8 cellular contexts compared by ENCODE assay signal in genomic region chr4:118836763-118837507, GRCh38. TPM values are rescaled to one million over a fixed set of nuclear protein-coding genes. Genes with fewer than 3 reads are reported as not detected.
DNase-seq lines count a peak whose midpoint lies in the region; TF ChIP-seq lines count a peak whose summit lies in the region.

No MANE protein-coding gene starts in this region.

- H3K27ac Mint-ChIP-seq in progenitor cell of endocrine pancreas = peak overlapping the region; percentile 97

- WGBS in esophagus muscularis mucosa = 52% methylated on average over 8 of the region's 8 CpGs

- peak overlapping the region; percentile 91 for H3K4me3 Mint-ChIP-seq in progenitor cell of endocrine pancreas (ENCODE audit: low read depth)

- H3K27me3 ChIP-seq in DOHH2 (ENCODE audit: control insufficient read depth, low read length) = no peaks in the 10 kb centered on the region
- no peaks in the 10 kb centered on the region for H3K27me3 ChIP-seq in esophagus muscularis mucosa

- peaks cover 13% of the 10 kb centered on the region for H3K27me3 Mint-ChIP-seq in progenitor cell of endocrine pancreas

- peaks cover 17% of the 10 kb centered on the region for H3K79me2 ChIP-seq in DOHH2 (ENCODE audit: control insufficient read depth, low read length)

- H4K20me1 ChIP-seq in DOHH2 (ENCODE audit: control insufficient read depth, insufficient read depth, low read depth, low read length) = no peaks in the 10 kb centered on the region

- TF ChIP-seq POLR2A in esophagus muscularis mucosa (IDR thresholded peaks at IDR 0.05; ENCODE audit: low read depth) = no peak

- H3K4me1 Mint-ChIP-seq in progenitor cell of endocrine pancreas (ENCODE audit: low read depth) = peaks cover 7% of the 10 kb centered on the region

- H3K27ac ChIP-seq in DOHH2 (ENCODE audit: low read depth, low read length) (peak overlapping the region; percentile 67), RWPE1 (peak overlapping the region; percentile 86), esophagus muscularis mucosa (replicated peaks in 1 of 4) (peak overlapping the region in 3 of 4 donors; percentile 96 to 99 (median 99))

- peaks cover 38% of the 10 kb centered on the region for H3K4me1 ChIP-seq in DOHH2 (ENCODE audit: control insufficient read depth, low read length)
- H3K4me1 ChIP-seq in esophagus muscularis mucosa = peaks cover 12 to 39% (median 36%) of the 10 kb centered on the region in 4 donors

- POLR2A ChIA-PET in RWPE1 (lab: Yijun Ruan, JAX; ENCODE audit: low non-redundant PET) = no interaction called here

- peak overlapping the region; percentile 90 for H3K4me3 ChIP-seq in DOHH2 (ENCODE audit: low read length)
- H3K4me3 ChIP-seq in esophagus muscularis mucosa = peak overlapping the region; percentile 80 to 98 (median 98)

- H3K9me3 ChIP-seq in DOHH2 (ENCODE audit: control insufficient read depth, insufficient read depth, low read length) (no peaks in the 10 kb centered on the region), esophagus muscularis mucosa (no peaks in the 10 kb centered on the region)

- H3K4me2 ChIP-seq in DOHH2 (ENCODE audit: low read length) = peak overlapping the region; percentile 99

- H3F3A ChIP-seq in DOHH2 (ENCODE audit: control insufficient read depth, insufficient read depth) = 0 out of 2 replicates have a peak, but pooled peaks cover 2% of the 10 kb centered on the region

- peaks cover 4% of the 10 kb centered on the region for H3K36me3 Mint-ChIP-seq in progenitor cell of endocrine pancreas (ENCODE audit: insufficient read depth)

- no peak for TF ChIP-seq EP300 in esophagus muscularis mucosa (IDR thresholded peaks at IDR 0.05)

- no peak for TF ChIP-seq CTCF in DOHH2 (IDR thresholded peaks at IDR 0.05; ENCODE audit: low read depth, low read length, poor library complexity, severe bottlenecking)
- no peak for TF ChIP-seq CTCF in RWPE1 (conservative IDR thresholded peaks at IDR 0.05; ENCODE audit: low read depth)
- no peak for TF ChIP-seq CTCF in esophagus muscularis mucosa (IDR thresholded peaks at IDR 0.05)
- no peak for TF ChIP-seq CTCF in progenitor cell of endocrine pancreas (IDR thresholded peaks at IDR 0.05; ENCODE audit: unreplicated experiment)
- TF ChIP-seq CTCF in GM10266 (IDR thresholded peaks at IDR 0.05; ENCODE audit: control insufficient read depth, insufficient read depth, low read depth, missing control alignments) = no peak
- no peak for TF ChIP-seq CTCF in GM13976 (IDR thresholded peaks at IDR 0.05; ENCODE audit: borderline replicate concordance, control extremely low read depth, extremely low read depth, insufficient read depth, missing control alignments)

- CTCF ChIA-PET in RWPE1 (lab: Yijun Ruan, JAX) = interaction anchor here (0.7 kb wide), 2 partner anchors 14 to 23 kb away, joined by 3 read pairs; no protein-coding TSS in a partner anchor

- intact Hi-C loops in esophagus muscularis mucosa (cut with DNase I) = loop anchor here (5.0 kb wide), 1 partner anchor 60 kb away; no protein-coding TSS in a partner anchor

- no peaks in the 10 kb centered on the region for H3K9me3 Mint-ChIP-seq in progenitor cell of endocrine pancreas (ENCODE audit: low read depth)

- DNase-seq in RWPE1 (ENCODE audit: low spot score) = no peak
- peak; percentile 12 for DNase-seq in esophagus muscularis mucosa (ENCODE audit: extremely low spot score)
- DNase-seq in progenitor cell of endocrine pancreas (ENCODE audit: low spot score, unreplicated experiment) = no peak
- DNase-seq in C1 segment of cervical spinal cord (lab: John Stamatoyannopoulos, UW) = no peak
- no peak for DNase-seq in G401 (ENCODE audit: low spot score)
- DNase-seq in GM10266 (ENCODE audit: extremely low spot score) = no peak
- no peak for DNase-seq in GM13976 (ENCODE audit: low spot score)

- H3K9me2 ChIP-seq in DOHH2 (replicated peaks; ENCODE audit: control insufficient read depth, low read length) = no peaks in the 10 kb centered on the region

- in situ Hi-C loops in G401 (cut with HindIII; ENCODE audit: low sequenced_read_pairs) = no loop called here
- in situ Hi-C loops in GM13976 (cut with MboI; ENCODE audit: low sequenced_read_pairs, unreplicated experiment) = no loop called here

- H3K36me3 ChIP-seq in DOHH2 (ENCODE audit: control insufficient read depth, low read length) (peaks cover 9% of the 10 kb centered on the region), esophagus muscularis mucosa (peaks cover 0 to 16% (median 13%) of the 10 kb centered on the region in 4 donors)

RNA-seq across cellular contexts. Expression of gene SEC24D, which starts 1.0 kb away (rescaled TPM):
- total RNA-seq in esophagus muscularis mucosa = 10 to 100 TPM; 29.1 to 41.5 (median 37.0) TPM
- total RNA-seq in progenitor cell of endocrine pancreas = 30.1 and 30.2 TPM in 2 replicates
- 8.2 and 13.3 TPM in 2 replicates for total RNA-seq in G401 (2014; rRNA removed; shearing (Covaris generic))

RNA-seq across cellular contexts. Expression of gene SYNPO2, which starts 51.7 kb away (rescaled TPM):
- total RNA-seq in esophagus muscularis mucosa = 1,000 to 10,000 TPM; 2,073 to 2,783 (median 2,517) TPM
- total RNA-seq in progenitor cell of endocrine pancreas = 1.3 and 2.2 TPM in 2 replicates
- total RNA-seq in G401 (2014; rRNA removed; shearing (Covaris generic)) = not detected in 2 replicates

Comparison
In these comparisons a context has a peak if more than half of its experiments do, and no peak if none do; other contexts are left out.
1. RNA of gene SYNPO2, which starts 51.7 kb away (total RNA-seq): 2,073 to 2,783 TPM in esophagus muscularis mucosa; 1.3 to 2.2 TPM in progenitor cell of endocrine pancreas and not detected in G401; every median in the first group is over 100 times any median in the second.
2. Peak in every context shown above with its lines, with median percentiles within 50 percentile points of each other: H3K27ac ChIP-seq.